ENCODE assay signal across 18 cellular contexts in genomic region chr3:124207873-124208473, GRCh38.
DNase-seq lines count a peak whose midpoint lies in the region; ATAC-seq lines count a peak whose summit lies in the region.
"Had no signal": no experiment of that assay in that cellular context is flagged by ENCODE, and none has a peak within 500 bp of the region (broad histone marks: within the 10 kb centered on the region; RNA-seq: fewer than 3 reads in every experiment).

No MANE protein-coding gene starts in this region.

- no peaks in the 10 kb centered on the region for H3K9me3 ChIP-seq in BLaER1 treated with 17β-estradiol and CSF1 and Interleukin-3, amounts not matched to agents 10 nM and 100 nM (replicated peaks in 1 of 11)
- H3K9me3 ChIP-seq: A549, SK-N-SH had no signal

- no peaks in the 10 kb centered on the region for H3K27me3 ChIP-seq in BLaER1 treated with 17β-estradiol and CSF1 and Interleukin-3, amounts not matched to agents 10 nM and 100 nM

- in situ Hi-C loops in G401 (cut with HindIII; ENCODE audit: low sequenced_read_pairs), result no loop called here

- DNase-seq in GF-D8 (lab: John Stamatoyannopoulos, UW), result no peak
- no peak for DNase-seq in G401 (ENCODE audit: low spot score)
- no peak for DNase-seq in anterior cingulate cortex (lab: John Stamatoyannopoulos, UW)
- DNase-seq: activated B cell treated with CpG ODN at 0.5 μM for 24 hours, endodermal cell, NCI-H1436, nephron progenitor cell, SK-N-SH, trophoblast cell had no signal

- peaks cover 0 to 14% (median 12%) of the 10 kb centered on the region in 10 experiments; a peak in 13 of 20 replicates for H3K4me1 ChIP-seq in BLaER1 treated with 17β-estradiol and CSF1 and Interleukin-3, amounts not matched to agents 10 nM and 100 nM
- H3K4me1 ChIP-seq: A549 had no signal

- peak overlapping the region in 8 of 11 experiments; percentile 4 to 46 (median 26); a peak in 12 of 22 replicates for H3K4me2 ChIP-seq in BLaER1 treated with 17β-estradiol and CSF1 and Interleukin-3, amounts not matched to agents 10 nM and 100 nM
- H3K4me2 ChIP-seq: A549, GM23338, SK-N-SH, smooth muscle cell had no signal

- no peaks in the 10 kb centered on the region for H3K36me3 ChIP-seq in BLaER1 treated with 17β-estradiol and CSF1 and Interleukin-3, amounts not matched to agents 10 nM and 100 nM

- H3K27ac ChIP-seq in BLaER1 treated with 17β-estradiol and CSF1 and Interleukin-3, amounts not matched to agents 10 nM and 100 nM, result no peak overlapping the region
- H3K27ac ChIP-seq: A549 had no signal

- H4K20me1 ChIP-seq in BLaER1 treated with 17β-estradiol and CSF1 and Interleukin-3, amounts not matched to agents 10 nM and 100 nM, result 0 out of 22 replicates have a peak, but pooled peaks cover 0 to 5% (median 0%) of the 10 kb centered on the region in 11 experiments

- no peak overlapping the region for H3K4me3 ChIP-seq in BLaER1 treated with 17β-estradiol and CSF1 and Interleukin-3, amounts not matched to agents 10 nM and 100 nM
- H3K4me3 ChIP-seq: A549, GM23338, smooth muscle cell had no signal

- no peak overlapping the region for H3K9ac ChIP-seq in BLaER1 treated with 17β-estradiol and CSF1 and Interleukin-3, amounts not matched to agents 10 nM and 100 nM
- H3K9ac ChIP-seq: SK-N-SH had no signal

- ATAC-seq in GM18909 (IDR thresholded peaks at IDR 0.05; ENCODE audit: poor library complexity, unreplicated experiment) (peak; percentile 84), GM21717 (IDR thresholded peaks at IDR 0.05; ENCODE audit: unreplicated experiment) (peak; percentile 89), HG03139 (IDR thresholded peaks at IDR 0.05; ENCODE audit: unreplicated experiment) (peak; percentile 52), GM19467 (IDR thresholded peaks at IDR 0.05; ENCODE audit: unreplicated experiment) (no peak)
- ATAC-seq: A549, GM23338, left lobe of liver had no signal
